Comparison of ENCODE assay signal across 12 cellular contexts in the genomic region with DNA sequence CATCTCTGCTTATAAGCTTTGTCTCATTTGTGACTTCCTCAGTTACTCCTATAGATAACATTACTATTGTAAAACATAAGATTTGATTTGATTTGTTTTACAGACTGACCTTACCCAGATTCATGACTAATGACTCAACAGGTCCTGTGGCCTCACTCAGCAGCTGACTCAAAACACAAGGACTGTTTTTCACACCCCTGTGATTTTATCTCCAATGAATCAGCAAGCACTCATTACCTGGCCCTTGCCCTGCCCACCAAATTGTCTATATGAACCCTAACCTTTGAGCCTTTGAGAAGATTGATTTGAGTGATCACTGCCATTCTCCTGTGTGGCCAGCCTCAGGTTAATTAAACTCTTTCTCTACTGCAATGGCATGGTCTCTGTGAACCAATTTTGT.
DNase-seq lines count a peak whose midpoint lies in the region; ATAC-seq lines count a peak whose summit lies in the region.
"Had no signal": no experiment of that assay in that cellular context is flagged by ENCODE, and none has a peak within 500 bp of the region (broad histone marks: within the 10 kb centered on the region; RNA-seq: fewer than 3 reads in every experiment).

No MANE protein-coding gene starts in this region.

- no peak overlapping the region for H3K9ac ChIP-seq in GM23248

- peak; percentile 26 for DNase-seq in M059J (ENCODE audit: low read depth)
- peak; percentile 68 for DNase-seq in islet precursor cell
- DNase-seq in GM23248 = no peak
- DNase-seq in cerebellum (ENCODE audit: low spot score) = no peak
- no peak for DNase-seq in GM03348 (ENCODE audit: low spot score)
- DNase-seq in stimulated activated CD4-positive, alpha-beta T cell treated with anti-CD3 and anti-CD28 coated beads, Interleukin-2, amount 100 ng/mL, for 48 hours = no peak
- DNase-seq: CD4-positive, CD25-positive, alpha-beta regulatory T cell; gastrocnemius medialis; NCI-H748 treated with DMSO at 0.1 percent for 48 hours had no signal

- in situ Hi-C loops in GM23248 (cut with MboI) = no loop called here

- no peaks in the 10 kb centered on the region for H4K20me1 ChIP-seq in GM23248 (ENCODE audit: insufficient read depth)

- no peak overlapping the region for H3K4me3 ChIP-seq in GM23248
- H3K4me3 ChIP-seq: cardiac muscle cell, gastrocnemius medialis had no signal

- H2AFZ ChIP-seq in GM23248 = no peak overlapping the region

- no peaks in the 10 kb centered on the region for H3K9me3 ChIP-seq in GM23248 (ENCODE audit: low read depth)
- H3K9me3 ChIP-seq: gastrocnemius medialis had no signal

- ATAC-seq in GM18502 (IDR thresholded peaks at IDR 0.05; ENCODE audit: poor library complexity, unreplicated experiment) = peak; percentile 99
- ATAC-seq in HG02852 (IDR thresholded peaks at IDR 0.05; ENCODE audit: unreplicated experiment) = peak; percentile 92
- ATAC-seq: gastrocnemius medialis had no signal

- no peak overlapping the region for H3K4me2 ChIP-seq in GM23248 (ENCODE audit: unreplicated experiment)

- H3K27ac ChIP-seq in GM23248 = no peak overlapping the region
- H3K27ac ChIP-seq: cardiac muscle cell, gastrocnemius medialis had no signal

- H3K79me2 ChIP-seq in GM23248 (ENCODE audit: insufficient read depth) = no peaks in the 10 kb centered on the region

- no peaks in the 10 kb centered on the region for H3K27me3 ChIP-seq in GM23248 (replicated peaks; ENCODE audit: insufficient read depth)
- H3K27me3 ChIP-seq: cardiac muscle cell, gastrocnemius medialis had no signal

- no peaks in the 10 kb centered on the region for H3K9me2 ChIP-seq in GM23248 (ENCODE audit: insufficient read depth)

- no peaks in the 10 kb centered on the region for H3K36me3 ChIP-seq in GM23248 (ENCODE audit: low read depth)
- H3K36me3 ChIP-seq: cardiac muscle cell, gastrocnemius medialis had no signal

- no peaks in the 10 kb centered on the region for H3K4me1 ChIP-seq in GM23248 (ENCODE audit: insufficient read depth)
- H3K4me1 ChIP-seq: gastrocnemius medialis had no signal

- no peaks in the 10 kb centered on the region for H3F3A ChIP-seq in GM23248 (ENCODE audit: insufficient read depth)

Comparison
In these comparisons a context has a peak if more than half of its experiments do, and no peak if none do; other contexts are left out.
1. DNase-seq: peak in M059J (single experiment) and islet precursor cell (single experiment); none in GM23248 (single experiment), cerebellum (single experiment), GM03348 (single experiment) and stimulated activated CD4-positive, alpha-beta T cell treated with anti-CD3 and anti-CD28 coated beads, Interleukin-2, amount 100 ng/mL, for 48 hours (0 of 2).